23 cellular contexts compared by ENCODE assay signal in the genomic region with DNA sequence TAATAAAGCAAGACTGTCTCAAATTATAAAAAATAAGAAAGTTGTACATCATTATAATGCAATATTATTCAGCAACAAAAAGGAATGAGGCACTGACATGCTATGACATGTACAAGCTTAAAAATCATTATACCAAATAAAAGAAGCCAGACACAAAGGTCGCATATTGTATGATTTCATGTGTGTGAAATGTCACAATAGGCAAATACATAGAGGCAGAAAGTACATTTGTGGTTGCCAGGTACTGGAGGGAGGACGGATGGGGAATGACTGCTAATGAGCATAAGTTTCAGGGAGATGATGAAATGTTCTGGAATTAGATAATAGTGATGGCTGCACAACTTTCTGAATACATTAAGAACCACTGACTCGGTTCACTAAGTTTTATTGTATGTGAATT.
"Had no signal": no experiment of that assay in that cellular context is flagged by ENCODE, and none has a peak within 500 bp of the region (broad histone marks: within the 10 kb centered on the region; RNA-seq: fewer than 3 reads in every experiment).

No MANE protein-coding gene starts in this region.

- H3K4me3 Mint-ChIP-seq: activated CD4-positive, alpha-beta T cell treated with anti-CD3 and anti-CD28 coated beads for 36 hours; activated T-helper 1 cell treated with anti-CD3 and anti-CD28 coated beads, Interleukin-12 subunit alpha, Interleukin-12 subunit beta, Interleukin-2, Interleukin-4 antibody, amounts not matched to agents 30 ng/mL and 10 ng/mL and 1 ng/mL, durations not matched to agents 14 hours and 24 hours and 36 hours; naive B cell had no signal

- ATAC-seq: activated CD4-positive, alpha-beta T cell treated with anti-CD3 and anti-CD28 coated beads for 36 hours; body of pancreas; pancreas had no signal

- H3K36me3 Mint-ChIP-seq: naive B cell had no signal

- H3K27ac Mint-ChIP-seq: activated CD4-positive, alpha-beta T cell treated with anti-CD3 and anti-CD28 coated beads for 36 hours; activated T-helper 1 cell treated with anti-CD3 and anti-CD28 coated beads, Interleukin-12 subunit alpha, Interleukin-12 subunit beta, Interleukin-2, Interleukin-4 antibody, amounts not matched to agents 30 ng/mL and 10 ng/mL and 1 ng/mL, durations not matched to agents 14 hours and 24 hours and 36 hours had no signal

- DNase-seq: activated CD4-positive, alpha-beta T cell treated with anti-CD3 and anti-CD28 coated beads for 36 hours; activated CD4-positive, CD25-positive, alpha-beta regulatory T cell; activated effector memory CD4-positive, alpha-beta T cell treated with anti-CD3 and anti-CD28 coated beads, Interleukin-2, amount 50 U/mL, for 16 hours; activated naive CD4-positive, alpha-beta T cell treated with anti-CD3 and anti-CD28 coated beads, Interleukin-2, amount 50 U/mL, for 16 hours; aorta; body of pancreas; esophagus squamous epithelium; left ventricle myocardium inferior; naive B cell; nucleus accumbens; pancreas; sigmoid colon; stimulated activated CD4-positive, alpha-beta T cell treated with anti-CD3 and anti-CD28 coated beads, Interleukin-15, amount 100 ng/mL, for 24 hours; stimulated activated CD4-positive, alpha-beta T cell treated with anti-CD3 and anti-CD28 coated beads, Interleukin-2, amount 100 ng/mL, for 24 hours; stimulated activated naive CD4-positive, alpha-beta T cell; trophoblast cell had no signal

- H3K9me3 Mint-ChIP-seq: activated T-helper 1 cell treated with anti-CD3 and anti-CD28 coated beads, Interleukin-12 subunit alpha, Interleukin-12 subunit beta, Interleukin-2, Interleukin-4 antibody, amounts not matched to agents 30 ng/mL and 10 ng/mL and 1 ng/mL, durations not matched to agents 14 hours and 24 hours and 36 hours; naive B cell had no signal

- H3K27me3 Mint-ChIP-seq: activated CD4-positive, alpha-beta T cell treated with anti-CD3 and anti-CD28 coated beads for 36 hours had no signal

- H3K27me3 ChIP-seq: body of pancreas, esophagus squamous epithelium, pancreas, sigmoid colon, SJSA1 had no signal

- H3K4me3 ChIP-seq: body of pancreas, esophagus squamous epithelium, left ventricle myocardium inferior, lung, pancreas, prostate gland, sigmoid colon, SJSA1, thoracic aorta had no signal

- H3K4me1 ChIP-seq: prostate gland had no signal

- H3K9me3 ChIP-seq: body of pancreas, esophagus squamous epithelium, left ventricle myocardium inferior, pancreas, prostate gland, sigmoid colon, SJSA1, thoracic aorta had no signal

- H3K36me3 ChIP-seq: esophagus squamous epithelium, left ventricle myocardium inferior, pancreas, prostate gland, sigmoid colon, SJSA1, thoracic aorta had no signal

- FAIRE-seq: frontal cortex, pancreas, urothelium cell line had no signal

- H3K27ac ChIP-seq: body of pancreas, esophagus squamous epithelium, left ventricle myocardium inferior, pancreas, prostate gland, sigmoid colon, SJSA1, thoracic aorta had no signal
